20 cellular contexts compared by ENCODE assay signal in genomic region chr17:32696426-32696825, GRCh38.
DNase-seq lines count a peak whose midpoint lies in the region; ATAC-seq, FAIRE-seq and TF ChIP-seq lines count a peak whose summit lies in the region.
"Had no signal": no experiment of that assay in that cellular context is flagged by ENCODE, and none has a peak within 500 bp of the region (broad histone marks: within the 10 kb centered on the region; RNA-seq: fewer than 3 reads in every experiment).

No MANE protein-coding gene starts in this region.

- H3K9ac ChIP-seq in PC-3 (ENCODE audit: low read length): no peak overlapping the region
- H3K9ac ChIP-seq: BLaER1 treated with 17β-estradiol and CSF1 and Interleukin-3, amounts not matched to agents 10 nM and 100 nM had no signal

- no peak overlapping the region for H2AFZ ChIP-seq in PC-3 (ENCODE audit: low read length)
- H2AFZ ChIP-seq: GM23338 had no signal

- H3K36me3 ChIP-seq in PC-3 (ENCODE audit: low read depth, low read length) (no peaks in the 10 kb centered on the region), left lung (no peaks in the 10 kb centered on the region)
- H3K36me3 ChIP-seq: BLaER1 treated with 17β-estradiol and CSF1 and Interleukin-3, amounts not matched to agents 10 nM and 100 nM had no signal

- H3K27me3 ChIP-seq in PC-3 (ENCODE audit: low read length) (no peaks in the 10 kb centered on the region), left lung (no peaks in the 10 kb centered on the region)
- H3K27me3 ChIP-seq: BLaER1 treated with 17β-estradiol and CSF1 and Interleukin-3, amounts not matched to agents 10 nM and 100 nM had no signal

- FAIRE-seq in A549 (lab: Jason Lieb, UNC) (peak; percentile 7), GM19239 (lab: Jason Lieb, UNC) (no peak)
- FAIRE-seq: D721Med, GM12878, GM18507 had no signal

- DNase-seq in A549 (ENCODE audit: low read depth in 1 of 2, low spot score in 1 of 2) (no peak), PC-3 (peak; percentile 2), left lung (no peak), foreskin fibroblast (no peak), cardiac septum (ENCODE audit: low spot score) (no peak), GM19239 (ENCODE audit: insufficient read length, low spot score) (no peak)
- DNase-seq: CD4-positive, alpha-beta T cell; CD8-positive, alpha-beta memory T cell; DMS 273 treated with DMSO at 0.1 percent for 48 hours; DMS79; EL; GDM1; H9 had no signal

- no peak for TF ChIP-seq EP300 in A549 (IDR thresholded peaks at IDR 0.05)

- no peaks in the 10 kb centered on the region for H3F3A ChIP-seq in PC-3 (ENCODE audit: low read length, unreplicated experiment)

- 9% methylated on average over 1 of the region's 1 CpG for WGBS in A549 (ENCODE audit: missing lambda C conversion rate)

- H3K9me3 ChIP-seq in A549: no peaks in the 10 kb centered on the region
- H3K9me3 ChIP-seq in PC-3 (ENCODE audit: low read length): no peaks in the 10 kb centered on the region
- no peaks in the 10 kb centered on the region for H3K9me3 ChIP-seq in left lung

- TF ChIP-seq POLR2A in A549 (IDR thresholded peaks at IDR 0.05; ENCODE audit: low read length): no peak

- CTCF ChIA-PET in A549 (lab: Yijun Ruan, JAX): interaction anchor here (1.0 to 3.2 kb wide), 2 partner anchors 29 to 37 kb away, joined by 3 to 11 read pairs; no protein-coding TSS in a partner anchor
- CTCF ChIA-PET in PC-3 (lab: Charles Lee): interaction anchor here (0.7 kb wide), 1 partner anchor 558 kb away, joined by 3 read pairs; no protein-coding TSS in a partner anchor

- H4K20me1 ChIP-seq in PC-3 (ENCODE audit: low read length): no peaks in the 10 kb centered on the region
- H4K20me1 ChIP-seq: BLaER1 treated with 17β-estradiol and CSF1 and Interleukin-3, amounts not matched to agents 10 nM and 100 nM had no signal

- H3K4me1 ChIP-seq in A549: no peaks in the 10 kb centered on the region
- H3K4me1 ChIP-seq in PC-3 (ENCODE audit: insufficient read depth, low read length): peaks cover 5% of the 10 kb centered on the region; the same call in 1 of the 2 replicates
- no peaks in the 10 kb centered on the region for H3K4me1 ChIP-seq in left lung

- POLR2A ChIA-PET in A549 (lab: Yijun Ruan, JAX): no interaction called here
- POLR2A ChIA-PET in PC-3 (lab: Charles Lee; ENCODE audit: unreplicated experiment): no interaction called here

- no peaks in the 10 kb centered on the region for H3K9me2 ChIP-seq in PC-3 (replicated peaks; ENCODE audit: low read length)

- TF ChIP-seq RAD21 in A549 (conservative IDR thresholded peaks at IDR 0.05 in 1 of 2, IDR thresholded peaks at IDR 0.05 in 1 of 2): no peak

- no peak overlapping the region for H3K27ac ChIP-seq in A549
- H3K27ac ChIP-seq in PC-3 (ENCODE audit: low read length): 0 out of 2 replicates have a peak overlapping the region, but pooled peaks have one; percentile 7
- no peak overlapping the region for H3K27ac ChIP-seq in left lung
- H3K27ac ChIP-seq: BLaER1 treated with 17β-estradiol and CSF1 and Interleukin-3, amounts not matched to agents 10 nM and 100 nM had no signal

- no peak overlapping the region for H3K4me3 ChIP-seq in A549
- no peak overlapping the region for H3K4me3 ChIP-seq in PC-3 (ENCODE audit: low read length)
- H3K4me3 ChIP-seq in left lung: no peak overlapping the region
- H3K4me3 ChIP-seq in foreskin fibroblast (ENCODE audit: low read depth in 1 of 2, low read length in 2 of 2): no peak overlapping the region
- H3K4me3 ChIP-seq: BLaER1 treated with 17β-estradiol and CSF1 and Interleukin-3, amounts not matched to agents 10 nM and 100 nM; GM12878; GM23338 had no signal

- intact Hi-C loops in PC-3 (cut with micrococcal nuclease) (no loop called here), left lung (cut with DNase I) (no loop called here), cardiac septum (cut with DNase I) (no loop called here)

- ATAC-seq in A549 (no peak), PC-3 (peak; percentile 66), left lung (peak; percentile 32), GM18511 (IDR thresholded peaks at IDR 0.05; ENCODE audit: unreplicated experiment) (no peak)
- ATAC-seq: GM12878, GM23338, HCT116 had no signal

- TF ChIP-seq CTCF in A549 (IDR thresholded peaks at IDR 0.05): no peak
- TF ChIP-seq CTCF in PC-3 (conservative IDR thresholded peaks at IDR 0.05; ENCODE audit: low read depth, low read length): no peak
- no peak for TF ChIP-seq CTCF in left lung (IDR thresholded peaks at IDR 0.05)
- TF ChIP-seq CTCF in foreskin fibroblast (IDR thresholded peaks at IDR 0.05; ENCODE audit: low read depth, low read length): no peak

- H3K79me2 ChIP-seq in PC-3 (ENCODE audit: low read length): no peaks in the 10 kb centered on the region

- BruUV-seq in PC-3 (replicated peaks; lab: Mats Ljungman, UMichigan): no TSS peak

- H3K4me2 ChIP-seq in A549 (no peak overlapping the region), PC-3 (ENCODE audit: low read length) (no peak overlapping the region)
- H3K4me2 ChIP-seq: BLaER1 treated with 17β-estradiol and CSF1 and Interleukin-3, amounts not matched to agents 10 nM and 100 nM; GM23338 had no signal

TF ChIP-seq in A549, 52 proteins besides CTCF, POLR2A, EP300 and RAD21:
- TF ChIP-seq ZNF302 (CRISPR knock-in tag; IDR thresholded peaks at IDR 0.05) (no peak), GATA3 (IDR thresholded peaks at IDR 0.05; ENCODE audit: borderline replicate concordance) (no peak), EHMT2 (IDR thresholded peaks at IDR 0.05; ENCODE audit: low read depth) (no peak), CHD2 (IDR thresholded peaks at IDR 0.05; ENCODE audit: low read length, partially characterized antibody) (no peak), BHLHE40 (IDR thresholded peaks at IDR 0.05; ENCODE audit: low read depth, low read length) (no peak), ELK1 (IDR thresholded peaks at IDR 0.05; ENCODE audit: low read depth, low read length) (no peak), ZFP36 (IDR thresholded peaks at IDR 0.05; ENCODE audit: borderline replicate concordance, partially characterized antibody) (no peak), CBX2 (IDR thresholded peaks at IDR 0.05; ENCODE audit: borderline replicate concordance, low read depth) (no peak)
- TF ChIP-seq, protein P1, sequence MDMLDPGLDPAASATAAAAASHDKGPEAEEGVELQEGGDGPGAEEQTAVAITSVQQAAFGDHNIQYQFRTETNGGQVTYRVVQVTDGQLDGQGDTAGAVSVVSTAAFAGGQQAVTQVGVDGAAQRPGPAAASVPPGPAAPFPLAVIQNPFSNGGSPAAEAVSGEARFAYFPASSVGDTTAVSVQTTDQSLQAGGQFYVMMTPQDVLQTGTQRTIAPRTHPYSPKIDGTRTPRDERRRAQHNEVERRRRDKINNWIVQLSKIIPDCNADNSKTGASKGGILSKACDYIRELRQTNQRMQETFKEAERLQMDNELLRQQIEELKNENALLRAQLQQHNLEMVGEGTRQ (IDR thresholded peaks at IDR 0.05): no peak

Comparison
In these comparisons a context has a peak if more than half of its experiments do, and no peak if none do; other contexts are left out.
1. ATAC-seq: peak in PC-3 (single experiment) and left lung (single experiment); none in A549 (0 of 2) and GM18511 (single experiment).